ENCODE assay signal across 1 cellular context in genomic region chr6:2244261-2245102, GRCh38.
TF ChIP-seq lines count a peak whose summit lies in the region.

No MANE protein-coding gene starts in this region.

TF ChIP-seq in liver, 16 proteins besides CTCF, POLR2A, EP300 and RAD21 (continued from another document):
- TF ChIP-seq SP1 (IDR thresholded peaks at IDR 0.05) (no peak), REST (IDR thresholded peaks at IDR 0.05) (no peak), RXRA (IDR thresholded peaks at IDR 0.05) (no peak), TAF1 (conservative IDR thresholded peaks at IDR 0.05) (no peak), HNF4A (conservative IDR thresholded peaks at IDR 0.05) (no peak), YY1 (IDR thresholded peaks at IDR 0.05) (no peak), HNF4G (IDR thresholded peaks at IDR 0.05) (no peak)
